Comparison of ENCODE assay signal across 8 cellular contexts in genomic region chr13:49936943-49937273, GRCh38. TPM values are rescaled to one million over a fixed set of nuclear protein-coding genes. Genes with fewer than 3 reads are reported as not detected.
DNase-seq lines count a peak whose midpoint lies in the region; ATAC-seq and TF ChIP-seq lines count a peak whose summit lies in the region.

No MANE protein-coding gene starts in this region.

- DNase-seq in Caco-2 = peak; percentile 53 to 57
- no peak for DNase-seq in adipocyte (ENCODE audit: low read depth)
- DNase-seq in kidney epithelial cell (ENCODE audit: low read depth) = no peak
- no peak for DNase-seq in testis
- DNase-seq in NCI-H1694 (lab: John Stamatoyannopoulos, UW) = no peak
- DNase-seq in ecto neural progenitor cell (ENCODE audit: low spot score) = no peak

- POLR2A ChIA-PET in Caco-2 (lab: Charles Lee) = interaction anchor here (0.9 to 1.6 kb wide), 2 partner anchors 60 to 246 kb away, joined by 4 to 19 read pairs; partner anchors contain the start of genes EBPL and TRIM13

- H3K4me1 ChIP-seq in Caco-2 (peaks cover 48% of the 10 kb centered on the region), adipocyte (ENCODE audit: control insufficient read depth, insufficient read depth, low read length) (peaks cover 16% of the 10 kb centered on the region), testis (peaks cover 9% of the 10 kb centered on the region)

- H3K36me3 Mint-ChIP-seq in Caco-2 (ENCODE audit: insufficient read depth, unreplicated experiment) = peaks cover 13% of the 10 kb centered on the region

- TF ChIP-seq CTCF in Caco-2 (IDR thresholded peaks at IDR 0.05; ENCODE audit: insufficient read depth in 1 of 2, low read depth in 1 of 2, low read length in 1 of 2, severe bottlenecking in 1 of 2, unreplicated experiment in 1 of 2) (no peak), kidney epithelial cell (IDR thresholded peaks at IDR 0.05; ENCODE audit: insufficient read depth, low read length, poor library complexity, severe bottlenecking) (no peak), testis (IDR thresholded peaks at IDR 0.05) (no peak)

- H3K27me3 ChIP-seq in Caco-2 (replicated peaks; ENCODE audit: control insufficient read depth, insufficient read depth, low read length) (no peaks in the 10 kb centered on the region), adipocyte (replicated peaks; ENCODE audit: control insufficient read depth, insufficient read depth, low read length) (no peaks in the 10 kb centered on the region), kidney epithelial cell (ENCODE audit: control insufficient read depth, insufficient read depth, low read length) (no peaks in the 10 kb centered on the region), testis (no peaks in the 10 kb centered on the region)

- peak overlapping the region; percentile 100 for H3K4me3 Mint-ChIP-seq in Caco-2 (ENCODE audit: unreplicated experiment)

- H3K27ac Mint-ChIP-seq in Caco-2 (ENCODE audit: unreplicated experiment) = peak overlapping the region; percentile 98

- H3K27me3 Mint-ChIP-seq in Caco-2 (ENCODE audit: insufficient read depth, unreplicated experiment) = no peaks in the 10 kb centered on the region

- H3K9me3 ChIP-seq in Caco-2 = no peaks in the 10 kb centered on the region
- no peaks in the 10 kb centered on the region for H3K9me3 ChIP-seq in adipocyte (ENCODE audit: control insufficient read depth, low read length)
- H3K9me3 ChIP-seq in testis = no peaks in the 10 kb centered on the region

- intact Hi-C loops in Caco-2 (cut with micrococcal nuclease; ENCODE audit: unreplicated experiment) = loop anchor here (1.0 to 5.0 kb wide), 9 partner anchors 16 to 495 kb away; partner anchors contain the start of genes CAB39L, KPNA3, SETDB2 and TRIM13
- intact Hi-C loops in testis (cut with DNase I; ENCODE audit: low total_unique reads) = no loop called here

- no peaks in the 10 kb centered on the region for H3K9me3 Mint-ChIP-seq in Caco-2 (ENCODE audit: unreplicated experiment)

- H3K4me1 Mint-ChIP-seq in Caco-2 (ENCODE audit: low read depth, unreplicated experiment) = peaks cover 38% of the 10 kb centered on the region

- peak overlapping the region; percentile 91 for H3K9ac ChIP-seq in adipocyte (ENCODE audit: low read length)

- H3K27ac ChIP-seq in testis = peak overlapping the region; percentile 5 to 60

- no peaks in the 10 kb centered on the region for H3K36me3 ChIP-seq in Caco-2 (ENCODE audit: control insufficient read depth, insufficient read depth, low read length)
- no peaks in the 10 kb centered on the region for H3K36me3 ChIP-seq in adipocyte (ENCODE audit: control insufficient read depth, insufficient read depth, low read length, severe bottlenecking)
- no peaks in the 10 kb centered on the region for H3K36me3 ChIP-seq in kidney epithelial cell (ENCODE audit: control insufficient read depth, insufficient read depth, low read length)
- H3K36me3 ChIP-seq in testis (ENCODE audit: low read depth, missing control alignments) = no peaks in the 10 kb centered on the region

- BruUV-seq in Caco-2 (replicated peaks; lab: Mats Ljungman, UMichigan) = TSS peak; percentile 23

- peak overlapping the region; percentile 64 for H3K4me3 ChIP-seq in Caco-2 (ENCODE audit: low read depth, low read length)
- H3K4me3 ChIP-seq in adipocyte (ENCODE audit: low read length) = peak overlapping the region; percentile 98
- H3K4me3 ChIP-seq in kidney epithelial cell (ENCODE audit: low read depth, low read length) = peak overlapping the region; percentile 60
- peak overlapping the region; percentile 65 to 75 for H3K4me3 ChIP-seq in testis

- CTCF ChIA-PET in Caco-2 (lab: Charles Lee) = interaction anchor here (0.8 to 1.6 kb wide), 10 partner anchors 17 to 975 kb away, joined by 3 to 40 read pairs (median 8); partner anchors contain the start of genes KPNA3 and TRIM13

- ATAC-seq in HG03095 (IDR thresholded peaks at IDR 0.05; ENCODE audit: unreplicated experiment) = peak; percentile 17
- no peak for ATAC-seq in GM21423 (IDR thresholded peaks at IDR 0.05; ENCODE audit: unreplicated experiment)

- TF ChIP-seq POLR2A in testis (IDR thresholded peaks at IDR 0.05) = no peak

- WGBS in testis, 2 donors = 0 to 1% methylated on average over 15 to 24 of the region's 24 CpGs

RNA-seq across cellular contexts. Expression of gene SPRYD7, which starts 0.8 kb away (rescaled TPM):
- total RNA-seq in Caco-2 (2022) (16.7 and 20.7 TPM in 2 replicates), kidney epithelial cell (4.4 and 6.0 TPM in 2 replicates), testis (10 to 100 TPM in 1 of 2 donors, 1 to 10 TPM in 1; 9.8 to 10.3 TPM)
- polyA plus RNA-seq in testis (ENCODE audit: insufficient read depth, low read depth, low replicate concordance) = 20.7 TPM

RNA-seq across cellular contexts. Expression of gene TRIM13, which starts 59.9 kb away (rescaled TPM):
- total RNA-seq in Caco-2 (2022) (16.5 and 21.0 TPM in 2 replicates), kidney epithelial cell (17.2 and 17.5 TPM in 2 replicates), testis (10 to 100 TPM; 43.1 to 48.6 TPM)
- 163 TPM for polyA plus RNA-seq in testis (ENCODE audit: insufficient read depth, low read depth, low replicate concordance)

Comparison
In these comparisons a context has a peak if more than half of its experiments do, and no peak if none do; other contexts are left out.
1. DNase-seq: peak in Caco-2 (2 of 2); none in adipocyte (single experiment), kidney epithelial cell (single experiment), testis (single experiment), NCI-H1694 (single experiment) and ecto neural progenitor cell (single experiment).
2. Peak in every context shown above with its lines, with median percentiles within 50 percentile points of each other: H3K4me3 ChIP-seq.